ENCODE assay signal across 17 cellular contexts in genomic region chr10:74835963-74836362, GRCh38. TPM values are rescaled to one million over a fixed set of nuclear protein-coding genes. Genes with fewer than 3 reads are reported as not detected.
DNase-seq lines count a peak whose midpoint lies in the region; ATAC-seq, FAIRE-seq and TF ChIP-seq lines count a peak whose summit lies in the region.
"Had no signal": no experiment of that assay in that cellular context is flagged by ENCODE, and none has a peak within 500 bp of the region (broad histone marks: within the 10 kb centered on the region; RNA-seq: fewer than 3 reads in every experiment).

No MANE protein-coding gene starts in this region.

- POLR2A ChIA-PET in CD4-positive, alpha-beta T cell (lab: Charles Lee) = interaction anchor here (1.7 kb wide), 1 partner anchor 11 kb away, joined by 4 read pairs; the partner anchor contains the start of gene KAT6B

- FAIRE-seq in H54 (lab: Jason Lieb, UNC) = peak; percentile 78
- FAIRE-seq: A204.1 had no signal

- H3K27me3 ChIP-seq in CD4-positive, alpha-beta T cell (ENCODE audit: control insufficient read depth, insufficient read depth, low read length) = no peaks in the 10 kb centered on the region
- no peaks in the 10 kb centered on the region for H3K27me3 ChIP-seq in gastroesophageal sphincter

- CTCF ChIA-PET in CD4-positive, alpha-beta T cell (lab: Charles Lee) = no interaction called here

- no peaks in the 10 kb centered on the region for H3K36me3 ChIP-seq in gastroesophageal sphincter

- intact Hi-C loops in CD4-positive, alpha-beta T cell (cut with DNase I, micrococcal nuclease) = no loop called here

- TF ChIP-seq POLR2A in H54 (IDR thresholded peaks at IDR 0.05; ENCODE audit: low read depth, low read length) (no peak), gastroesophageal sphincter (IDR thresholded peaks at IDR 0.05) (no peak)

- H3K9me3 Mint-ChIP-seq in CD4-positive, alpha-beta T cell = no peaks in the 10 kb centered on the region
- H3K9me3 Mint-ChIP-seq: CD8-positive, alpha-beta T cell had no signal

- no peak for ATAC-seq in CD4-positive, alpha-beta T cell (ENCODE audit: poor library complexity)
- ATAC-seq in gastroesophageal sphincter = no peak
- ATAC-seq in GM21619 (IDR thresholded peaks at IDR 0.05; ENCODE audit: unreplicated experiment) = no peak
- ATAC-seq in HG03175 (IDR thresholded peaks at IDR 0.05; ENCODE audit: unreplicated experiment) = no peak
- ATAC-seq: CD8-positive, alpha-beta T cell; HCT116 had no signal

- H3K4me3 Mint-ChIP-seq in CD4-positive, alpha-beta T cell = no peak overlapping the region
- H3K4me3 Mint-ChIP-seq: CD8-positive, alpha-beta T cell had no signal

- WGBS in gastroesophageal sphincter (ENCODE audit: low coverage in 1 of 2), 2 donors = 91 to 97% methylated on average over 3 of the region's 3 CpGs

- no peak for TF ChIP-seq EP300 in gastroesophageal sphincter (IDR thresholded peaks at IDR 0.05)

- peak overlapping the region; percentile 14 for H3K27ac Mint-ChIP-seq in CD4-positive, alpha-beta T cell
- H3K27ac Mint-ChIP-seq: CD8-positive, alpha-beta T cell had no signal

- H3K9me3 ChIP-seq in CD4-positive, alpha-beta T cell (ENCODE audit: control insufficient read depth, low read length) = no peaks in the 10 kb centered on the region
- no peaks in the 10 kb centered on the region for H3K9me3 ChIP-seq in gastroesophageal sphincter

- DNase-seq in CD4-positive, alpha-beta T cell = no peak
- DNase-seq in H54 (ENCODE audit: insufficient read length, low spot score) (no peak), NCI-H69 (lab: John Stamatoyannopoulos, UW) (no peak)
- DNase-seq: ACHN; Calu3; CD8-positive, alpha-beta T cell; DMS79 treated with DMSO at 0.1 percent for 48 hours; GF-D8; GM23248; H7; KG1 had no signal

- TF ChIP-seq CTCF in CD4-positive, alpha-beta T cell (IDR thresholded peaks at IDR 0.05) = no peak
- TF ChIP-seq CTCF in gastroesophageal sphincter (IDR thresholded peaks at IDR 0.05) = no peak

- peaks cover 61% of the 10 kb centered on the region for H3K36me3 Mint-ChIP-seq in CD4-positive, alpha-beta T cell (ENCODE audit: low read depth)

- no peak overlapping the region for H3K4me3 ChIP-seq in gastroesophageal sphincter
- H3K4me3 ChIP-seq: GM23248 had no signal

- H3K4me1 ChIP-seq in gastroesophageal sphincter = peaks cover 9 to 100% (median 9%) of the 10 kb centered on the region in 3 donors

- H3K27ac ChIP-seq in CD4-positive, alpha-beta T cell (ENCODE audit: low read depth, low read length) = no peak overlapping the region
- peak overlapping the region in 3 of 4 donors; percentile 31 to 68 (median 43) for H3K27ac ChIP-seq in gastroesophageal sphincter
- H3K27ac ChIP-seq: C4-2B, GM23248 had no signal

- no peaks in the 10 kb centered on the region for H3K27me3 Mint-ChIP-seq in CD4-positive, alpha-beta T cell

- H3K4me1 Mint-ChIP-seq in CD4-positive, alpha-beta T cell (ENCODE audit: low read depth) = peaks cover 72% of the 10 kb centered on the region

RNA-seq across cellular contexts. Expression of gene KAT6B, which starts 9.6 kb away (rescaled TPM):
- 10 to 100 TPM; 70.3 to 74.2 TPM for total RNA-seq in CD4-positive, alpha-beta T cell
- 100 to 1,000 TPM in 1 of 4 donors, 10 to 100 TPM in 3; 35.8 to 107 (median 82.9) TPM for total RNA-seq in gastroesophageal sphincter
